In genomic region chr10:127993281-127993680, GRCh38 we compare ENCODE assay signal across 24 cellular contexts.
DNase-seq lines count a peak whose midpoint lies in the region; ATAC-seq and TF ChIP-seq lines count a peak whose summit lies in the region.
"Had no signal": no experiment of that assay in that cellular context is flagged by ENCODE, and none has a peak within 500 bp of the region (broad histone marks: within the 10 kb centered on the region; RNA-seq: fewer than 3 reads in every experiment).

No MANE protein-coding gene starts in this region.

- no peak for DNase-seq in activated CD4-positive, alpha-beta memory T cell treated with anti-CD3 and anti-CD28 coated beads for 36 hours
- no peak for DNase-seq in activated CD4-positive, alpha-beta memory T cell treated with anti-CD3 and anti-CD28 coated beads, Interleukin-2, amount 10 ng/mL, durations not matched to agents 7 days and 5 days
- DNase-seq in left lung (peak in 1 of 2 donors; percentile 16), smooth muscle cell (lab: John Stamatoyannopoulos, UW; ENCODE audit: unreplicated experiment) (no peak), SJCRH30 (no peak)
- DNase-seq: AML-193; CD8-positive, alpha-beta memory T cell; DMS53; GDM1; MG63; NCI-H1417; NCI-H1694 treated with DMSO at 0.1 percent for 48 hours; NCI-H2081 treated with DMSO at 0.1 percent for 48 hours; NCI-H2171 treated with DMSO at 0.1 percent for 48 hours; NCI-H524 treated with DMSO at 0.1 percent for 48 hours; NCI-H82; Peyer's patch had no signal

- CTCF ChIA-PET in activated CD4-positive, alpha-beta memory T cell treated with anti-CD3 and anti-CD28 coated beads for 36 hours (lab: Charles Lee) = interaction anchor here (1.2 to 4.2 kb wide), 3 partner anchors 18 to 87 kb away, joined by 3 to 34 read pairs (median 25); partner anchors contain the start of gene PTPRE
- CTCF ChIA-PET in activated CD4-positive, alpha-beta memory T cell treated with anti-CD3 and anti-CD28 coated beads, Interleukin-2, amount 10 ng/mL, durations not matched to agents 7 days and 5 days (lab: Charles Lee) = interaction anchor here (1.1 to 4.8 kb wide), 3 partner anchors 18 to 219 kb away, joined by 3 to 19 read pairs (median 4); no protein-coding TSS in a partner anchor

- no peaks in the 10 kb centered on the region for H3K9me3 Mint-ChIP-seq in activated CD4-positive, alpha-beta memory T cell treated with anti-CD3 and anti-CD28 coated beads for 36 hours
- H3K9me3 Mint-ChIP-seq in activated CD4-positive, alpha-beta memory T cell treated with anti-CD3 and anti-CD28 coated beads, Interleukin-2, amount 10 ng/mL, durations not matched to agents 7 days and 5 days = no peaks in the 10 kb centered on the region
- H3K9me3 Mint-ChIP-seq: CD8-positive, alpha-beta memory T cell; GM23338 had no signal

- TF ChIP-seq CTCF in left lung (IDR thresholded peaks at IDR 0.05) (no peak), smooth muscle cell (IDR thresholded peaks at IDR 0.05; ENCODE audit: borderline replicate concordance, insufficient read depth, poor library complexity, severe bottlenecking) (no peak)

- H3K4me1 ChIP-seq in BLaER1 treated with 17β-estradiol and CSF1 and Interleukin-3, amounts not matched to agents 10 nM and 100 nM = peaks cover 62 to 76% (median 70%) of the 10 kb centered on the region in 10 experiments
- H3K4me1 ChIP-seq in left lung (peaks cover 32 to 70% of the 10 kb centered on the region in 2 donors), smooth muscle cell (ENCODE audit: low read depth) (peaks cover 33% of the 10 kb centered on the region), SJCRH30 (peaks cover 9% of the 10 kb centered on the region)
- H3K4me1 ChIP-seq: HAP-1 had no signal

- no peaks in the 10 kb centered on the region; a peak in 2 of 22 replicates for H4K20me1 ChIP-seq in BLaER1 treated with 17β-estradiol and CSF1 and Interleukin-3, amounts not matched to agents 10 nM and 100 nM
- H4K20me1 ChIP-seq in smooth muscle cell (ENCODE audit: low read depth) = no peaks in the 10 kb centered on the region

- peak overlapping the region in 8 of 11 experiments; percentile 71 to 89 (median 82); a peak in 13 of 22 replicates for H3K4me2 ChIP-seq in BLaER1 treated with 17β-estradiol and CSF1 and Interleukin-3, amounts not matched to agents 10 nM and 100 nM
- H3K4me2 ChIP-seq in smooth muscle cell = no peak overlapping the region
- H3K4me2 ChIP-seq: GM23338 had no signal

- H3K27me3 Mint-ChIP-seq in activated CD4-positive, alpha-beta memory T cell treated with anti-CD3 and anti-CD28 coated beads for 36 hours = peaks cover 2% of the 10 kb centered on the region
- H3K27me3 Mint-ChIP-seq in activated CD4-positive, alpha-beta memory T cell treated with anti-CD3 and anti-CD28 coated beads, Interleukin-2, amount 10 ng/mL, durations not matched to agents 7 days and 5 days = peaks cover 9% of the 10 kb centered on the region

- H3K36me3 ChIP-seq in BLaER1 treated with 17β-estradiol and CSF1 and Interleukin-3, amounts not matched to agents 10 nM and 100 nM = no peaks in the 10 kb centered on the region
- no peaks in the 10 kb centered on the region for H3K36me3 ChIP-seq in left lung
- no peaks in the 10 kb centered on the region for H3K36me3 ChIP-seq in smooth muscle cell (ENCODE audit: low read depth)
- no peaks in the 10 kb centered on the region for H3K36me3 ChIP-seq in SJCRH30
- H3K36me3 ChIP-seq: HAP-1, MG63, Peyer's patch had no signal

- peak overlapping the region; percentile 30 for H3K27ac Mint-ChIP-seq in activated CD4-positive, alpha-beta memory T cell treated with anti-CD3 and anti-CD28 coated beads for 36 hours
- H3K27ac Mint-ChIP-seq in activated CD4-positive, alpha-beta memory T cell treated with anti-CD3 and anti-CD28 coated beads, Interleukin-2, amount 10 ng/mL, durations not matched to agents 7 days and 5 days = no peak overlapping the region
- H3K27ac Mint-ChIP-seq: CD8-positive, alpha-beta memory T cell; GM23338 had no signal

- no peaks in the 10 kb centered on the region for H3K79me2 ChIP-seq in smooth muscle cell (ENCODE audit: low read depth)

- WGBS in smooth muscle cell (ENCODE audit: low lambda C conversion rate) = 96% methylated on average over 9 of the region's 9 CpGs

- H3K4me1 Mint-ChIP-seq in activated CD4-positive, alpha-beta memory T cell treated with anti-CD3 and anti-CD28 coated beads for 36 hours (ENCODE audit: low read depth) = peaks cover 44% of the 10 kb centered on the region
- H3K4me1 Mint-ChIP-seq in activated CD4-positive, alpha-beta memory T cell treated with anti-CD3 and anti-CD28 coated beads, Interleukin-2, amount 10 ng/mL, durations not matched to agents 7 days and 5 days = peaks cover 43% of the 10 kb centered on the region

- H2AFZ ChIP-seq in smooth muscle cell (ENCODE audit: low read depth) = no peak overlapping the region
- H2AFZ ChIP-seq: GM23338 had no signal

- H3K4me3 ChIP-seq in BLaER1 treated with 17β-estradiol and CSF1 and Interleukin-3, amounts not matched to agents 10 nM and 100 nM = no peak overlapping the region
- H3K4me3 ChIP-seq in left lung (no peak overlapping the region), smooth muscle cell (no peak overlapping the region), SJCRH30 (no peak overlapping the region)
- H3K4me3 ChIP-seq: GM23338, HAP-1, K562, MG63, Peyer's patch had no signal

- ATAC-seq in left lung = no peak
- ATAC-seq in GM18909 (IDR thresholded peaks at IDR 0.05; ENCODE audit: poor library complexity, unreplicated experiment) = no peak
- ATAC-seq: GM23338, HepG2, K562 had no signal

- H3F3A ChIP-seq in smooth muscle cell (ENCODE audit: low read depth) = peaks cover 17% of the 10 kb centered on the region

- no peaks in the 10 kb centered on the region for H3K36me3 Mint-ChIP-seq in activated CD4-positive, alpha-beta memory T cell treated with anti-CD3 and anti-CD28 coated beads for 36 hours
- no peaks in the 10 kb centered on the region for H3K36me3 Mint-ChIP-seq in activated CD4-positive, alpha-beta memory T cell treated with anti-CD3 and anti-CD28 coated beads, Interleukin-2, amount 10 ng/mL, durations not matched to agents 7 days and 5 days (ENCODE audit: low read depth)
- H3K36me3 Mint-ChIP-seq: CD8-positive, alpha-beta memory T cell had no signal

- POLR2A ChIA-PET in activated CD4-positive, alpha-beta memory T cell treated with anti-CD3 and anti-CD28 coated beads for 36 hours (lab: Charles Lee) = no interaction called here
- POLR2A ChIA-PET in activated CD4-positive, alpha-beta memory T cell treated with anti-CD3 and anti-CD28 coated beads, Interleukin-2, amount 10 ng/mL, durations not matched to agents 7 days and 5 days (lab: Charles Lee) = no interaction called here

- no peak overlapping the region for H3K4me3 Mint-ChIP-seq in activated CD4-positive, alpha-beta memory T cell treated with anti-CD3 and anti-CD28 coated beads for 36 hours
- no peak overlapping the region for H3K4me3 Mint-ChIP-seq in activated CD4-positive, alpha-beta memory T cell treated with anti-CD3 and anti-CD28 coated beads, Interleukin-2, amount 10 ng/mL, durations not matched to agents 7 days and 5 days
- H3K4me3 Mint-ChIP-seq: CD8-positive, alpha-beta memory T cell; GM23338 had no signal

- no peak overlapping the region for H3K27ac ChIP-seq in BLaER1 treated with 17β-estradiol and CSF1 and Interleukin-3, amounts not matched to agents 10 nM and 100 nM
- peak overlapping the region; percentile 78 to 86 for H3K27ac ChIP-seq in left lung
- H3K27ac ChIP-seq in smooth muscle cell (ENCODE audit: low read depth) = peak overlapping the region; percentile 99
- H3K27ac ChIP-seq in SJCRH30 = no peak overlapping the region
- H3K27ac ChIP-seq: C4-2B had no signal

- no peak overlapping the region for H3K9ac ChIP-seq in BLaER1 treated with 17β-estradiol and CSF1 and Interleukin-3, amounts not matched to agents 10 nM and 100 nM
- H3K9ac ChIP-seq in smooth muscle cell (ENCODE audit: low read depth) = no peak overlapping the region

- H3K27me3 ChIP-seq in BLaER1 treated with 17β-estradiol and CSF1 and Interleukin-3, amounts not matched to agents 10 nM and 100 nM = no peaks in the 10 kb centered on the region
- H3K27me3 ChIP-seq in left lung = no peaks in the 10 kb centered on the region
- no peaks in the 10 kb centered on the region for H3K27me3 ChIP-seq in smooth muscle cell (ENCODE audit: low read depth)
- H3K27me3 ChIP-seq in SJCRH30 = peaks cover 4% of the 10 kb centered on the region; the same call in 1 of the 2 replicates
- H3K27me3 ChIP-seq: MG63, Peyer's patch had no signal

- intact Hi-C loops in activated CD4-positive, alpha-beta memory T cell treated with anti-CD3 and anti-CD28 coated beads for 36 hours (cut with micrococcal nuclease) = loop anchor here (5.0 kb wide), 1 partner anchor 86 kb away; the partner anchor contains the start of gene PTPRE
- intact Hi-C loops in left lung (cut with DNase I) = no loop called here

- H3K9me3 ChIP-seq in BLaER1 treated with 17β-estradiol and CSF1 and Interleukin-3, amounts not matched to agents 10 nM and 100 nM (replicated peaks in 1 of 11) = no peaks in the 10 kb centered on the region
- H3K9me3 ChIP-seq in left lung (no peaks in the 10 kb centered on the region), smooth muscle cell (replicated peaks; ENCODE audit: low read depth) (no peaks in the 10 kb centered on the region), SJCRH30 (replicated peaks) (no peaks in the 10 kb centered on the region)
- H3K9me3 ChIP-seq: HAP-1, MG63, Peyer's patch had no signal

Comparison
In these comparisons a context has a peak if more than half of its experiments do, and no peak if none do; other contexts are left out.
1. H3K27ac ChIP-seq: peak in left lung (2 of 2) and smooth muscle cell (single experiment); none in BLaER1 treated with 17β-estradiol and CSF1 and Interleukin-3, amounts not matched to agents 10 nM and 100 nM (0 of 11) and SJCRH30 (single experiment).